Comparison of ENCODE assay signal across 18 cellular contexts in genomic region chr3:69219101-69219708, GRCh38.
DNase-seq lines count a peak whose midpoint lies in the region; ATAC-seq and TF ChIP-seq lines count a peak whose summit lies in the region.
"Had no signal": no experiment of that assay in that cellular context is flagged by ENCODE, and none has a peak within 500 bp of the region (broad histone marks: within the 10 kb centered on the region; RNA-seq: fewer than 3 reads in every experiment).

No MANE protein-coding gene starts in this region.

- TF ChIP-seq CTCF in choroid plexus epithelial cell (conservative IDR thresholded peaks at IDR 0.05; ENCODE audit: low read depth, low read length), result no peak
- no peak for TF ChIP-seq CTCF in uterus (IDR thresholded peaks at IDR 0.05)

- peaks cover 15% of the 10 kb centered on the region for H3K4me1 Mint-ChIP-seq in activated T-cell treated with anti-CD3 and anti-CD28 coated beads, Interleukin-2, amount 50 U/mL, for 72 hours (ENCODE audit: low read depth)
- H3K4me1 Mint-ChIP-seq in stimulated activated effector memory CD8-positive, alpha-beta T cell treated with anti-CD3 and anti-CD28 coated beads, Interleukin-12 subunit alpha, Interleukin-12 subunit beta, amount 100 ng/mL, for 72 hours, result peaks cover 16% of the 10 kb centered on the region

- H3K36me3 ChIP-seq in uterus, result no peaks in the 10 kb centered on the region

- H3K4me3 ChIP-seq in choroid plexus epithelial cell (ENCODE audit: low read depth, low read length) (no peak overlapping the region), uterus (no peak overlapping the region)

- H3K27me3 ChIP-seq in uterus, result no peaks in the 10 kb centered on the region

- H3K4me3 Mint-ChIP-seq in activated T-cell treated with anti-CD3 and anti-CD28 coated beads, Interleukin-2, amount 50 U/mL, for 72 hours, result peak overlapping the region in 1 of 2 donors; percentile 8
- peak overlapping the region; percentile 0 for H3K4me3 Mint-ChIP-seq in stimulated activated effector memory CD8-positive, alpha-beta T cell treated with anti-CD3 and anti-CD28 coated beads, Interleukin-12 subunit alpha, Interleukin-12 subunit beta, amount 100 ng/mL, for 72 hours

- intact Hi-C loops in uterus (cut with DNase I; ENCODE audit: low total_unique reads), result no loop called here

- H3K36me3 Mint-ChIP-seq in activated T-cell treated with anti-CD3 and anti-CD28 coated beads, Interleukin-2, amount 50 U/mL, for 72 hours (ENCODE audit: insufficient read depth in 2 of 2), result peaks cover 2 to 4% of the 10 kb centered on the region in 2 donors
- peaks cover 33% of the 10 kb centered on the region for H3K36me3 Mint-ChIP-seq in stimulated activated effector memory CD8-positive, alpha-beta T cell treated with anti-CD3 and anti-CD28 coated beads, Interleukin-12 subunit alpha, Interleukin-12 subunit beta, amount 100 ng/mL, for 72 hours

- no peak for TF ChIP-seq POLR2A in uterus (IDR thresholded peaks at IDR 0.05)

- no peaks in the 10 kb centered on the region for H3K9me3 ChIP-seq in uterus

- no peak for DNase-seq in activated T-cell treated with anti-CD3 and anti-CD28 coated beads, Interleukin-2, amount 50 U/mL, for 72 hours
- DNase-seq in activated T-cell treated with anti-CD3 and anti-CD28 coated beads for 4 hours (no peak), HT1080 (ENCODE audit: low read depth) (peak; percentile 25), choroid plexus epithelial cell (ENCODE audit: low read depth) (peak; percentile 52), uterus (no peak)
- DNase-seq in stimulated activated effector memory CD8-positive, alpha-beta T cell treated with anti-CD3 and anti-CD28 coated beads, Interleukin-12 subunit alpha, Interleukin-12 subunit beta, amount 100 ng/mL, for 72 hours (ENCODE audit: low spot score in 2 of 2), result no peak
- DNase-seq: AML-193, Calu3, GDM1, GOT3, MM.1S, NCI-H1105, NCI-H1694 treated with DMSO at 0.1 percent for 48 hours, NCI-H446 had no signal

- peak in 1 of 2 donors; percentile 73 for ATAC-seq in activated T-cell treated with anti-CD3 and anti-CD28 coated beads, Interleukin-2, amount 50 U/mL, for 72 hours (replicated peaks in 1 of 2)
- ATAC-seq in stimulated activated effector memory CD8-positive, alpha-beta T cell treated with anti-CD3 and anti-CD28 coated beads, Interleukin-12 subunit alpha, Interleukin-12 subunit beta, amount 100 ng/mL, for 72 hours, result peak; percentile 87
- no peak for ATAC-seq in GM21367 (IDR thresholded peaks at IDR 0.05; ENCODE audit: unreplicated experiment)
- ATAC-seq: HepG2 had no signal

- H3K4me1 ChIP-seq in uterus, result no peaks in the 10 kb centered on the region

- no peaks in the 10 kb centered on the region for H3K27me3 Mint-ChIP-seq in activated T-cell treated with anti-CD3 and anti-CD28 coated beads, Interleukin-2, amount 50 U/mL, for 72 hours (ENCODE audit: low read depth)

- H3K9me3 Mint-ChIP-seq in activated T-cell treated with anti-CD3 and anti-CD28 coated beads, Interleukin-2, amount 50 U/mL, for 72 hours, result no peaks in the 10 kb centered on the region
- peaks cover 2% of the 10 kb centered on the region for H3K9me3 Mint-ChIP-seq in stimulated activated effector memory CD8-positive, alpha-beta T cell treated with anti-CD3 and anti-CD28 coated beads, Interleukin-12 subunit alpha, Interleukin-12 subunit beta, amount 100 ng/mL, for 72 hours

- no peak overlapping the region for H3K27ac ChIP-seq in uterus
- H3K27ac ChIP-seq: KMS-11, RWPE1 had no signal

- H3K27ac Mint-ChIP-seq in activated T-cell treated with anti-CD3 and anti-CD28 coated beads, Interleukin-2, amount 50 U/mL, for 72 hours, result peak overlapping the region; percentile 4
- H3K27ac Mint-ChIP-seq in stimulated activated effector memory CD8-positive, alpha-beta T cell treated with anti-CD3 and anti-CD28 coated beads, Interleukin-12 subunit alpha, Interleukin-12 subunit beta, amount 100 ng/mL, for 72 hours, result no peak overlapping the region

Comparison
In these comparisons a context has a peak if more than half of its experiments do, and no peak if none do; other contexts are left out.
1. DNase-seq: peak in HT1080 (single experiment) and choroid plexus epithelial cell (single experiment); none in activated T-cell treated with anti-CD3 and anti-CD28 coated beads, Interleukin-2, amount 50 U/mL, for 72 hours (0 of 2), activated T-cell treated with anti-CD3 and anti-CD28 coated beads for 4 hours (single experiment), stimulated activated effector memory CD8-positive, alpha-beta T cell treated with anti-CD3 and anti-CD28 coated beads, Interleukin-12 subunit alpha, Interleukin-12 subunit beta, amount 100 ng/mL, for 72 hours (0 of 2) and uterus (0 of 2).